Comparison of ENCODE assay signal across 1 cellular context in genomic region chr11:72813740-72814138, GRCh38.
TF ChIP-seq lines count a peak whose summit lies in the region.

No MANE protein-coding gene starts in this region.

TF ChIP-seq in WTC11, 78 proteins besides CTCF, POLR2A, EP300 and RAD21 (continued from another document):
- TF ChIP-seq ZNF425 (CRISPR knock-in tag; conservative IDR thresholded peaks at IDR 0.05) (no peak), CBFB (CRISPR knock-in tag; IDR thresholded peaks at IDR 0.05; ENCODE audit: low read depth) (no peak), TEAD4 (CRISPR knock-in tag; IDR thresholded peaks at IDR 0.05) (no peak), NR1H2 (CRISPR knock-in tag; IDR thresholded peaks at IDR 0.05) (no peak), TCF7 (CRISPR knock-in tag; IDR thresholded peaks at IDR 0.05; ENCODE audit: low read depth) (no peak), ARID4B (CRISPR knock-in tag; IDR thresholded peaks at IDR 0.05; ENCODE audit: borderline replicate concordance) (no peak)
TF ChIP-seq in WTC11: peak in this region for 12.
